ENCODE assay signal across 8 cellular contexts in genomic region chr16:55508941-55509920, GRCh38. TPM values are rescaled to one million over a fixed set of nuclear protein-coding genes. Genes with fewer than 3 reads are reported as not detected.
DNase-seq lines count a peak whose midpoint lies in the region; ATAC-seq and FAIRE-seq lines count a peak whose summit lies in the region.

TSS of gene LPCAT2 (plus strand) at chr16:55509072. CDS start at chr16:55509182, 110 bp downstream.

- peak within 1 kb of the TSS; percentile 43 for H3K4me3 Mint-ChIP-seq in activated naive CD4-positive, alpha-beta T cell treated with anti-CD3 and anti-CD28 coated beads for 36 hours
- peak within 1 kb of the TSS; percentile 17 to 87 (median 69) for H3K4me3 Mint-ChIP-seq in naive thymus-derived CD4-positive, alpha-beta T cell

- H3K27me3 Mint-ChIP-seq in activated naive CD4-positive, alpha-beta T cell treated with anti-CD3 and anti-CD28 coated beads for 36 hours (ENCODE audit: low read depth) = peaks cover 44% of the 10 kb centered on the region
- H3K27me3 Mint-ChIP-seq in naive thymus-derived CD4-positive, alpha-beta T cell = peaks cover 41 to 72% (median 53%) of the 10 kb centered on the region in 5 donors

- FAIRE-seq in frontal cortex (lab: Jason Lieb, UNC) = no peak

- no peak within 1 kb of the TSS for H3K4me3 ChIP-seq in naive thymus-derived CD4-positive, alpha-beta T cell (ENCODE audit: low read length)

- H3K27ac Mint-ChIP-seq in activated naive CD4-positive, alpha-beta T cell treated with anti-CD3 and anti-CD28 coated beads for 36 hours = no peak within 1 kb of the TSS
- peak within 1 kb of the TSS in 1 of 9 donors; percentile 64 for H3K27ac Mint-ChIP-seq in naive thymus-derived CD4-positive, alpha-beta T cell

- DNase-seq in activated T-cell treated with anti-CD3 and anti-CD28 coated beads for 48 hours (ENCODE audit: low read depth) (peak; percentile 43), NCI-H2227 treated with DMSO at 0.1 percent for 48 hours (lab: John Stamatoyannopoulos, UW) (peak; percentile 36), frontal cortex (ENCODE audit: low spot score in 2 of 2) (peak; percentile 59 to 82), superior temporal gyrus (ENCODE audit: extremely low spot score) (peak; percentile 83)
- no peak for DNase-seq in activated T-cell treated with anti-CD3 and anti-CD28 coated beads, Interleukin-2, amount 50 U/mL, for 1 hour
- DNase-seq in activated naive CD4-positive, alpha-beta T cell treated with anti-CD3 and anti-CD28 coated beads for 36 hours = peak; percentile 49
- DNase-seq in naive thymus-derived CD4-positive, alpha-beta T cell = peak in 3 of 9 donors; percentile 9 to 65 (median 17)

- H3K4me1 ChIP-seq in naive thymus-derived CD4-positive, alpha-beta T cell (ENCODE audit: control insufficient read depth in 2 of 2, insufficient read depth in 2 of 2, low read length in 2 of 2) = no peaks in the 10 kb centered on the region

- H3K27ac ChIP-seq in naive thymus-derived CD4-positive, alpha-beta T cell (ENCODE audit: low read depth, low read length) = no peak within 1 kb of the TSS

- intact Hi-C loops in activated naive CD4-positive, alpha-beta T cell treated with anti-CD3 and anti-CD28 coated beads for 36 hours (cut with micrococcal nuclease) = no loop called here
- intact Hi-C loops in naive thymus-derived CD4-positive, alpha-beta T cell (cut with micrococcal nuclease) = loop anchor here in 1 of 2 donors (5.0 to 10.0 kb wide), 2 partner anchors 42 to 686 kb away; partner anchors contain the start of gene GNAO1

- H3K9me3 ChIP-seq in naive thymus-derived CD4-positive, alpha-beta T cell (ENCODE audit: control insufficient read depth in 2 of 3, low read length in 3 of 3) = peaks cover 0 to 7% (median 0%) of the 10 kb centered on the region in 3 experiments

- CTCF ChIA-PET in activated naive CD4-positive, alpha-beta T cell treated with anti-CD3 and anti-CD28 coated beads for 36 hours (lab: Charles Lee) = interaction anchor here (0.6 kb wide), 1 partner anchor 19 kb away, joined by 4 read pairs; no protein-coding TSS in a partner anchor
- CTCF ChIA-PET in naive thymus-derived CD4-positive, alpha-beta T cell (lab: Charles Lee) = no interaction called here

- ATAC-seq in naive thymus-derived CD4-positive, alpha-beta T cell = peak; percentile 85
- ATAC-seq in GM21528 (IDR thresholded peaks at IDR 0.05; ENCODE audit: low FRiP score, unreplicated experiment) = no peak

- POLR2A ChIA-PET in naive thymus-derived CD4-positive, alpha-beta T cell (lab: Charles Lee) = no interaction called here

- H3K27me3 ChIP-seq in naive thymus-derived CD4-positive, alpha-beta T cell (ENCODE audit: control insufficient read depth in 2 of 2, insufficient read depth in 2 of 2, low read length in 2 of 2) = peaks cover 0 to 5% of the 10 kb centered on the region in 2 donors

- H3K4me1 Mint-ChIP-seq in activated naive CD4-positive, alpha-beta T cell treated with anti-CD3 and anti-CD28 coated beads for 36 hours (ENCODE audit: low read depth) = peaks cover 10% of the 10 kb centered on the region
- peaks cover 5 to 14% (median 9%) of the 10 kb centered on the region in 7 donors for H3K4me1 Mint-ChIP-seq in naive thymus-derived CD4-positive, alpha-beta T cell

- peaks cover 12% of the 10 kb centered on the region for H3K9me3 Mint-ChIP-seq in activated naive CD4-positive, alpha-beta T cell treated with anti-CD3 and anti-CD28 coated beads for 36 hours
- H3K9me3 Mint-ChIP-seq in naive thymus-derived CD4-positive, alpha-beta T cell = peaks cover 4 to 26% (median 11%) of the 10 kb centered on the region in 11 donors

- no peaks in the 10 kb centered on the region for H3K36me3 Mint-ChIP-seq in activated naive CD4-positive, alpha-beta T cell treated with anti-CD3 and anti-CD28 coated beads for 36 hours (ENCODE audit: low read depth)
- peaks cover 0 to 11% (median 4%) of the 10 kb centered on the region in 5 donors for H3K36me3 Mint-ChIP-seq in naive thymus-derived CD4-positive, alpha-beta T cell

- no peaks in the 10 kb centered on the region for H3K36me3 ChIP-seq in naive thymus-derived CD4-positive, alpha-beta T cell (ENCODE audit: control insufficient read depth in 2 of 3, insufficient read depth in 3 of 3, low read length in 3 of 3)

RNA-seq across cellular contexts. Expression of gene LPCAT2, which starts in this region (rescaled TPM):
- under 1 TPM; 0.12 to 0.32 TPM for total RNA-seq in activated naive CD4-positive, alpha-beta T cell treated with anti-CD3 and anti-CD28 coated beads for 36 hours
- 2.4 TPM for total RNA-seq in frontal cortex
- total RNA-seq in naive thymus-derived CD4-positive, alpha-beta T cell = 10 to 100 TPM in 1 of 5 experiments, 1 to 10 TPM in 4; 1.1 to 16.9 (median 2.5) TPM
- polyA plus RNA-seq in naive thymus-derived CD4-positive, alpha-beta T cell = under 1 TPM; 0.03 to 0.22 TPM

Comparison
In these comparisons a context has a peak if more than half of its experiments do, and no peak if none do; other contexts are left out.
1. Peak in DNase-seq in activated naive CD4-positive, alpha-beta T cell treated with anti-CD3 and anti-CD28 coated beads for 36 hours; RNA of the gene not detected or under 1 TPM.